In genomic region chr7:31052504-31052840, GRCh38 we compare ENCODE assay signal across 13 cellular contexts. TPM values are rescaled to one million over a fixed set of nuclear protein-coding genes. Genes with fewer than 3 reads are reported as not detected.
DNase-seq lines count a peak whose midpoint lies in the region; ATAC-seq, FAIRE-seq and TF ChIP-seq lines count a peak whose summit lies in the region.
"Had no signal": no experiment of that assay in that cellular context is flagged by ENCODE, and none has a peak within 500 bp of the region (broad histone marks: within the 10 kb centered on the region; RNA-seq: fewer than 3 reads in every experiment).

No MANE protein-coding gene starts in this region.

- H3K4me1 ChIP-seq in GM23338 (ENCODE audit: insufficient read depth) (peaks cover 10% of the 10 kb centered on the region), astrocyte (ENCODE audit: insufficient read depth, low read length) (no peaks in the 10 kb centered on the region), sigmoid colon (peaks cover 0 to 20% (median 12%) of the 10 kb centered on the region in 4 donors)

- 4 to 9% methylated on average over 47 of the region's 47 CpGs for whole genome bisulfite sequencing in sigmoid colon, 2 donors

- H3K9ac ChIP-seq in astrocyte (ENCODE audit: low read length): no peak overlapping the region

- no peak for TF ChIP-seq CTCF in GM23338 (conservative IDR thresholded peaks at IDR 0.05; ENCODE audit: low read depth in 2 of 2)
- no peak for TF ChIP-seq CTCF in astrocyte (IDR thresholded peaks at IDR 0.05; ENCODE audit: insufficient read depth, low read depth, low read length)
- no peak for TF ChIP-seq CTCF in sigmoid colon (IDR thresholded peaks at IDR 0.05)

- H3K4me1 Mint-ChIP-seq in GM23338 (peaks cover 25% of the 10 kb centered on the region), astrocyte (ENCODE audit: low read depth, unreplicated experiment) (no peaks in the 10 kb centered on the region)
- H3K4me1 Mint-ChIP-seq in activated naive CD8-positive, alpha-beta T cell treated with anti-CD3 and anti-CD28 coated beads for 36 hours: peaks cover 2% of the 10 kb centered on the region
- H3K4me1 Mint-ChIP-seq: stimulated activated effector memory CD8-positive, alpha-beta T cell treated with anti-CD3 and anti-CD28 coated beads, Interleukin-12 subunit alpha, Interleukin-12 subunit beta, amount 100 ng/mL, for 72 hours had no signal

- peak; percentile 12 for ATAC-seq in GM23338
- ATAC-seq in GM18909 (IDR thresholded peaks at IDR 0.05; ENCODE audit: poor library complexity, unreplicated experiment): no peak
- ATAC-seq: stimulated activated effector memory CD8-positive, alpha-beta T cell treated with anti-CD3 and anti-CD28 coated beads, Interleukin-12 subunit alpha, Interleukin-12 subunit beta, amount 100 ng/mL, for 72 hours; T-helper 17 cell had no signal

- H3K9me3 ChIP-seq in astrocyte (ENCODE audit: insufficient read depth, low read depth, low read length) (no peaks in the 10 kb centered on the region), iPS-18c (ENCODE audit: control insufficient read depth, insufficient read depth, low read length) (no peaks in the 10 kb centered on the region), sigmoid colon (no peaks in the 10 kb centered on the region)

- H3K27ac ChIP-seq in GM23338 (ENCODE audit: low read depth) (no peak overlapping the region), astrocyte (ENCODE audit: low read depth, low read length) (no peak overlapping the region), sigmoid colon (peak overlapping the region; percentile 38 to 64 (median 48))
- H3K27ac ChIP-seq: PC-9 had no signal

- no peak for TF ChIP-seq POLR2A in sigmoid colon (IDR thresholded peaks at IDR 0.05)

- FAIRE-seq in astrocyte (lab: Jason Lieb, UNC): no peak

- H3K27me3 Mint-ChIP-seq in GM23338 (ENCODE audit: insufficient read depth, low read depth, poor library complexity) (peaks cover 30% of the 10 kb centered on the region), astrocyte (ENCODE audit: low read depth, unreplicated experiment) (peaks cover 74% of the 10 kb centered on the region)
- H3K27me3 Mint-ChIP-seq in activated naive CD8-positive, alpha-beta T cell treated with anti-CD3 and anti-CD28 coated beads for 36 hours: peaks cover 44% of the 10 kb centered on the region

- H3K79me2 ChIP-seq in GM23338 (replicated peaks; ENCODE audit: insufficient read depth) (no peaks in the 10 kb centered on the region; the same call in 1 of the 2 replicates), astrocyte (ENCODE audit: insufficient read depth, low read length) (no peaks in the 10 kb centered on the region)

- no peaks in the 10 kb centered on the region for H3K36me3 ChIP-seq in GM23338 (ENCODE audit: insufficient read depth)
- H3K36me3 ChIP-seq in astrocyte (ENCODE audit: insufficient read depth, low read length): no peaks in the 10 kb centered on the region
- H3K36me3 ChIP-seq in sigmoid colon: no peaks in the 10 kb centered on the region

- H2AFZ ChIP-seq in GM23338 (peak overlapping the region; percentile 89; the same call in 1 of the 2 replicates), astrocyte (ENCODE audit: low read depth, low read length) (no peak overlapping the region)
- H2AFZ ChIP-seq: PC-9 had no signal

- H4K20me1 ChIP-seq in GM23338 (replicated peaks; ENCODE audit: insufficient read depth) (no peaks in the 10 kb centered on the region), astrocyte (ENCODE audit: insufficient read depth, low read length) (no peaks in the 10 kb centered on the region)

- no peak for DNase-seq in GM23338 (ENCODE audit: low spot score)
- DNase-seq in astrocyte (ENCODE audit: low read depth): no peak
- DNase-seq in sigmoid colon: no peak
- DNase-seq in HuH-7.5 (ENCODE audit: low spot score): no peak
- no peak for DNase-seq in NCI-H446 (lab: John Stamatoyannopoulos, UW)
- DNase-seq in activated naive CD8-positive, alpha-beta T cell treated with anti-CD3 and anti-CD28 coated beads for 36 hours: no peak
- DNase-seq: CD4-positive, CD25-positive, alpha-beta regulatory T cell; PC-9; T-helper 17 cell had no signal

- no peak overlapping the region for H3K27ac Mint-ChIP-seq in GM23338
- H3K27ac Mint-ChIP-seq in astrocyte (ENCODE audit: unreplicated experiment): no peak overlapping the region
- no peak overlapping the region for H3K27ac Mint-ChIP-seq in activated naive CD8-positive, alpha-beta T cell treated with anti-CD3 and anti-CD28 coated beads for 36 hours
- H3K27ac Mint-ChIP-seq: CD4-positive, CD25-positive, alpha-beta regulatory T cell; stimulated activated effector memory CD8-positive, alpha-beta T cell treated with anti-CD3 and anti-CD28 coated beads, Interleukin-12 subunit alpha, Interleukin-12 subunit beta, amount 100 ng/mL, for 72 hours; T-helper 17 cell had no signal

- H3K4me2 ChIP-seq in GM23338 (peak overlapping the region; percentile 91), astrocyte (ENCODE audit: low read length) (peak overlapping the region; percentile 55)
- H3K4me2 ChIP-seq: PC-9 had no signal

- intact Hi-C loops in sigmoid colon (cut with DNase I): no loop called here

- H3K9me3 Mint-ChIP-seq in GM23338 (no peaks in the 10 kb centered on the region), astrocyte (ENCODE audit: unreplicated experiment) (no peaks in the 10 kb centered on the region)
- no peaks in the 10 kb centered on the region for H3K9me3 Mint-ChIP-seq in activated naive CD8-positive, alpha-beta T cell treated with anti-CD3 and anti-CD28 coated beads for 36 hours
- H3K9me3 Mint-ChIP-seq: CD4-positive, CD25-positive, alpha-beta regulatory T cell; stimulated activated effector memory CD8-positive, alpha-beta T cell treated with anti-CD3 and anti-CD28 coated beads, Interleukin-12 subunit alpha, Interleukin-12 subunit beta, amount 100 ng/mL, for 72 hours had no signal

- H3K4me3 Mint-ChIP-seq in GM23338 (peak overlapping the region; percentile 73), astrocyte (ENCODE audit: unreplicated experiment) (peak overlapping the region; percentile 27)
- H3K4me3 Mint-ChIP-seq in activated naive CD8-positive, alpha-beta T cell treated with anti-CD3 and anti-CD28 coated beads for 36 hours: no peak overlapping the region
- H3K4me3 Mint-ChIP-seq: stimulated activated effector memory CD8-positive, alpha-beta T cell treated with anti-CD3 and anti-CD28 coated beads, Interleukin-12 subunit alpha, Interleukin-12 subunit beta, amount 100 ng/mL, for 72 hours had no signal

- peaks cover 31% of the 10 kb centered on the region for H3K27me3 ChIP-seq in GM23338 (ENCODE audit: insufficient read depth)
- peaks cover 47% of the 10 kb centered on the region for H3K27me3 ChIP-seq in astrocyte (ENCODE audit: insufficient read depth, low read length)
- peaks cover 26 to 50% (median 35%) of the 10 kb centered on the region in 3 donors for H3K27me3 ChIP-seq in sigmoid colon

- H3K36me3 Mint-ChIP-seq in GM23338 (ENCODE audit: low read depth) (no peaks in the 10 kb centered on the region), astrocyte (ENCODE audit: low read depth, unreplicated experiment) (no peaks in the 10 kb centered on the region)
- H3K36me3 Mint-ChIP-seq in activated naive CD8-positive, alpha-beta T cell treated with anti-CD3 and anti-CD28 coated beads for 36 hours: no peaks in the 10 kb centered on the region
- H3K36me3 Mint-ChIP-seq: CD4-positive, CD25-positive, alpha-beta regulatory T cell; stimulated activated effector memory CD8-positive, alpha-beta T cell treated with anti-CD3 and anti-CD28 coated beads, Interleukin-12 subunit alpha, Interleukin-12 subunit beta, amount 100 ng/mL, for 72 hours had no signal

- TF ChIP-seq EP300 in sigmoid colon (IDR thresholded peaks at IDR 0.05): no peak

- no peaks in the 10 kb centered on the region for H3K9me2 ChIP-seq in GM23338 (ENCODE audit: insufficient read depth)

- H3F3A ChIP-seq in GM23338 (replicated peaks; ENCODE audit: low read depth): 0 out of 2 replicates have a peak, but pooled peaks cover 4% of the 10 kb centered on the region

- H3K4me3 ChIP-seq in GM23338: peak overlapping the region; percentile 81
- H3K4me3 ChIP-seq in astrocyte (ENCODE audit: insufficient read depth, low read depth, low read length): no peak overlapping the region
- H3K4me3 ChIP-seq in iPS-18c (ENCODE audit: insufficient read depth, low read depth, low read length): peak overlapping the region; percentile 66
- peak overlapping the region; percentile 34 to 52 (median 48) for H3K4me3 ChIP-seq in sigmoid colon
- H3K4me3 ChIP-seq: PC-9 had no signal

TF ChIP-seq in GM23338, 12 proteins besides CTCF, POLR2A, EP300 and RAD21 (continues in another document):
- TF ChIP-seq CREB1 (CRISPR knock-in tag; IDR thresholded peaks at IDR 0.05; ENCODE audit: low read depth) (no peak), STAT1 (IDR thresholded peaks at IDR 0.05; ENCODE audit: unreplicated experiment) (no peak), REST (IDR thresholded peaks at IDR 0.05; ENCODE audit: unreplicated experiment) (no peak), EZH2phosphoT487 (IDR thresholded peaks at IDR 0.05; ENCODE audit: unreplicated experiment) (no peak)

RNA-seq across cellular contexts. Expression of gene ADCYAP1R1, which starts 0.4 kb away (rescaled TPM):
- 9.2 and 10.6 TPM in 2 replicates for total RNA-seq in GM23338 (2014; rRNA removed; shearing (Covaris generic))
- polyA plus RNA-seq in GM23338 (2016; fragmentation: Nextera tagmentation; extraction: Ambion mirVana): 1.7 and 1.8 TPM in 2 replicates
- 0.05 and 0.14 TPM in 2 replicates for total RNA-seq in astrocyte
- total RNA-seq in sigmoid colon: 10 to 100 TPM; 17.6 to 35.7 (median 21.4) TPM
- 1 to 10 TPM in 1 of 3 donors, under 1 TPM in 1, not detected in 1; 0.60 to 2.1 TPM for polyA plus RNA-seq in sigmoid colon
- total RNA-seq in activated naive CD8-positive, alpha-beta T cell treated with anti-CD3 and anti-CD28 coated beads for 36 hours: not detected
- total RNA-seq: CD4-positive, CD25-positive, alpha-beta regulatory T cell; osteocyte; PC-9; T-helper 17 cell had no signal
- polyA plus RNA-seq: CD4-positive, CD25-positive, alpha-beta regulatory T cell had no signal

Comparison
In these comparisons a context has a peak if more than half of its experiments do, and no peak if none do; other contexts are left out.
1. H3K27ac ChIP-seq: peak in sigmoid colon (4 of 4); none in GM23338 (single experiment) and astrocyte (single experiment).